ENCODE assay signal across 20 cellular contexts in the genomic region with DNA sequence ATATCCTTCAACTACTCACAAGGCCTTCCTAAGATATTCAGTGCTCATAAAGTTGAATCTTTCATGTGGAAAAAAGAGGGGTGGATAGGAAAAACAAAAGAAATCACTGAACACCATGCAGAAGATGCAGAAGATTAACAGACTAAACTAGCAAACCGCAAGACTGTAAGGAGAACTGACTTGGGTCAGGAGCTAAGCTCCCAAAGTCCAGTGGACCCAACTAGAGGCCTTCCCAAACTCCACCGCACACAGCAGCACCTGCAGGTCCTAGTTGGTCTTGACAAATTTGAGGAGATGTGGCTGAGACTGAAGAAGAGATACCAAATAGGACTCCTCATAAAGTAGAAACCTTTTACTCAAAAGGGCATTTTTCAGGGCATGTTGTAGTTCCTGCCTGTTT. TPM values are rescaled to one million over a fixed set of nuclear protein-coding genes. Genes with fewer than 3 reads are reported as not detected.
DNase-seq lines count a peak whose midpoint lies in the region; ATAC-seq and TF ChIP-seq lines count a peak whose summit lies in the region.
"Had no signal": no experiment of that assay in that cellular context is flagged by ENCODE, and none has a peak within 500 bp of the region (broad histone marks: within the 10 kb centered on the region; RNA-seq: fewer than 3 reads in every experiment).

No MANE protein-coding gene starts in this region.

- peaks cover 42% of the 10 kb centered on the region for H4K20me1 ChIP-seq in Loucy (ENCODE audit: insufficient read depth, low read length, poor library complexity, severe bottlenecking)
- H4K20me1 ChIP-seq in osteoblast (ENCODE audit: insufficient read depth, low read length): peaks cover 29% of the 10 kb centered on the region

- peak overlapping the region in 1 of 2 donors; percentile 33 for H3K4me3 Mint-ChIP-seq in activated T-cell treated with anti-CD3 and anti-CD28 coated beads, Interleukin-2, amount 50 U/mL, for 72 hours
- H3K4me3 Mint-ChIP-seq in activated naive CD8-positive, alpha-beta T cell treated with anti-CD3 and anti-CD28 coated beads for 36 hours: no peak overlapping the region
- H3K4me3 Mint-ChIP-seq in stimulated activated effector memory CD8-positive, alpha-beta T cell treated with anti-CD3 and anti-CD28 coated beads, Interleukin-12 subunit alpha, Interleukin-12 subunit beta, amount 100 ng/mL, for 72 hours: no peak overlapping the region
- H3K4me3 Mint-ChIP-seq: activated naive CD4-positive, alpha-beta T cell treated with anti-CD3 and anti-CD28 coated beads, Interleukin-2, amount 10 ng/mL, durations not matched to agents 7 days and 5 days had no signal

- DNase-seq in activated T-cell treated with anti-CD3 and anti-CD28 coated beads, Interleukin-2, amount 50 U/mL, for 72 hours: no peak
- no peak for DNase-seq in activated T-cell treated with anti-CD3 and anti-CD28 coated beads, Interleukin-2, amount 50 U/mL, for 1 hour
- DNase-seq in activated naive CD8-positive, alpha-beta T cell treated with anti-CD3 and anti-CD28 coated beads for 36 hours: no peak
- no peak for DNase-seq in stimulated activated effector memory CD8-positive, alpha-beta T cell treated with anti-CD3 and anti-CD28 coated beads, Interleukin-12 subunit alpha, Interleukin-12 subunit beta, amount 100 ng/mL, for 72 hours (ENCODE audit: low spot score in 2 of 2)
- DNase-seq in osteoblast (ENCODE audit: insufficient read length, low spot score, missing footprints): no peak
- DNase-seq: activated naive CD4-positive, alpha-beta T cell treated with anti-CD3 and anti-CD28 coated beads, Interleukin-2, amount 10 ng/mL, durations not matched to agents 7 days and 5 days; central memory CD4-positive, alpha-beta T cell; MM.1S; NCI-H146; NCI-H2171; NCI-H748 treated with DMSO at 0.1 percent for 48 hours; SHP77; stimulated activated CD4-positive, alpha-beta T cell treated with anti-CD3 and anti-CD28 coated beads, Interleukin-2, amount 100 ng/mL, for 48 hours; stimulated activated naive CD8-positive, alpha-beta T cell treated with anti-CD3 and anti-CD28 coated beads, Interleukin-15, Interleukin-2, amounts not matched to agents 100 U/mL and 50 U/mL, for 24 hours; transverse colon had no signal

- no peak for TF ChIP-seq CTCF in Loucy (conservative IDR thresholded peaks at IDR 0.05; ENCODE audit: low read length)
- no peak for TF ChIP-seq CTCF in osteoblast (IDR thresholded peaks at IDR 0.05; ENCODE audit: extremely low read depth, low read depth, low read length)

- H2AFZ ChIP-seq in Loucy (ENCODE audit: low read length): no peak overlapping the region
- no peak overlapping the region for H2AFZ ChIP-seq in osteoblast (ENCODE audit: low read length)

- peaks cover 83% of the 10 kb centered on the region for H3K79me2 ChIP-seq in Loucy (ENCODE audit: insufficient read depth, low read length)
- peaks cover 69% of the 10 kb centered on the region for H3K79me2 ChIP-seq in osteoblast (ENCODE audit: insufficient read depth, low read length)

- no peaks in the 10 kb centered on the region for H3K9me3 ChIP-seq in Loucy (ENCODE audit: insufficient read depth, low read depth, low read length)
- H3K9me3 ChIP-seq in osteoblast (ENCODE audit: low read depth, low read length): no peaks in the 10 kb centered on the region
- H3K9me3 ChIP-seq: ascending aorta, transverse colon had no signal

- H3K9me3 Mint-ChIP-seq in activated T-cell treated with anti-CD3 and anti-CD28 coated beads, Interleukin-2, amount 50 U/mL, for 72 hours: no peaks in the 10 kb centered on the region
- no peaks in the 10 kb centered on the region for H3K9me3 Mint-ChIP-seq in activated naive CD8-positive, alpha-beta T cell treated with anti-CD3 and anti-CD28 coated beads for 36 hours
- no peaks in the 10 kb centered on the region for H3K9me3 Mint-ChIP-seq in stimulated activated effector memory CD8-positive, alpha-beta T cell treated with anti-CD3 and anti-CD28 coated beads, Interleukin-12 subunit alpha, Interleukin-12 subunit beta, amount 100 ng/mL, for 72 hours
- H3K9me3 Mint-ChIP-seq: activated naive CD4-positive, alpha-beta T cell treated with anti-CD3 and anti-CD28 coated beads, Interleukin-2, amount 10 ng/mL, durations not matched to agents 7 days and 5 days had no signal

- peak overlapping the region; percentile 36 for H3K27ac Mint-ChIP-seq in activated T-cell treated with anti-CD3 and anti-CD28 coated beads, Interleukin-2, amount 50 U/mL, for 72 hours
- H3K27ac Mint-ChIP-seq in activated naive CD8-positive, alpha-beta T cell treated with anti-CD3 and anti-CD28 coated beads for 36 hours: peak overlapping the region; percentile 69
- H3K27ac Mint-ChIP-seq in stimulated activated effector memory CD8-positive, alpha-beta T cell treated with anti-CD3 and anti-CD28 coated beads, Interleukin-12 subunit alpha, Interleukin-12 subunit beta, amount 100 ng/mL, for 72 hours: peak overlapping the region; percentile 60
- H3K27ac Mint-ChIP-seq: activated naive CD4-positive, alpha-beta T cell treated with anti-CD3 and anti-CD28 coated beads, Interleukin-2, amount 10 ng/mL, durations not matched to agents 7 days and 5 days had no signal

- H3K4me1 ChIP-seq in Loucy (ENCODE audit: insufficient read depth, low read length, poor library complexity, severe bottlenecking): peaks cover 37% of the 10 kb centered on the region
- peaks cover 27% of the 10 kb centered on the region for H3K4me1 ChIP-seq in osteoblast (ENCODE audit: insufficient read depth, low read length)

- peak overlapping the region; percentile 13 for H3K9ac ChIP-seq in Loucy (ENCODE audit: low read depth, low read length, poor library complexity, severe bottlenecking)

- no peaks in the 10 kb centered on the region for H3K27me3 ChIP-seq in Loucy (ENCODE audit: insufficient read depth, low read length, poor library complexity, severe bottlenecking)
- H3K27me3 ChIP-seq in osteoblast (ENCODE audit: insufficient read depth, low read length): no peaks in the 10 kb centered on the region
- H3K27me3 ChIP-seq: ascending aorta, transverse colon had no signal

- H3K36me3 Mint-ChIP-seq in activated T-cell treated with anti-CD3 and anti-CD28 coated beads, Interleukin-2, amount 50 U/mL, for 72 hours (ENCODE audit: insufficient read depth in 2 of 2): peaks cover 2 to 4% of the 10 kb centered on the region in 2 donors
- peaks cover 18% of the 10 kb centered on the region for H3K36me3 Mint-ChIP-seq in activated naive CD8-positive, alpha-beta T cell treated with anti-CD3 and anti-CD28 coated beads for 36 hours
- H3K36me3 Mint-ChIP-seq in stimulated activated effector memory CD8-positive, alpha-beta T cell treated with anti-CD3 and anti-CD28 coated beads, Interleukin-12 subunit alpha, Interleukin-12 subunit beta, amount 100 ng/mL, for 72 hours: peaks cover 57% of the 10 kb centered on the region

- peak overlapping the region; percentile 22 for H3K4me3 ChIP-seq in Loucy (ENCODE audit: low read length, poor library complexity, severe bottlenecking)
- H3K4me3 ChIP-seq in osteoblast (ENCODE audit: insufficient read depth, low read length): no peak overlapping the region
- H3K4me3 ChIP-seq: ascending aorta, smooth muscle cell, transverse colon had no signal

- no peak for ATAC-seq in activated T-cell treated with anti-CD3 and anti-CD28 coated beads, Interleukin-2, amount 50 U/mL, for 72 hours (replicated peaks in 1 of 2)
- ATAC-seq in stimulated activated effector memory CD8-positive, alpha-beta T cell treated with anti-CD3 and anti-CD28 coated beads, Interleukin-12 subunit alpha, Interleukin-12 subunit beta, amount 100 ng/mL, for 72 hours: no peak
- no peak for ATAC-seq in HG02884 (IDR thresholded peaks at IDR 0.05; ENCODE audit: unreplicated experiment)
- ATAC-seq in GM19463 (IDR thresholded peaks at IDR 0.05; ENCODE audit: unreplicated experiment): no peak
- ATAC-seq: stimulated activated naive CD8-positive, alpha-beta T cell treated with anti-CD3 and anti-CD28 coated beads, Interleukin-15, Interleukin-2, amounts not matched to agents 100 U/mL and 50 U/mL, for 24 hours had no signal

- no peaks in the 10 kb centered on the region for H3K27me3 Mint-ChIP-seq in activated T-cell treated with anti-CD3 and anti-CD28 coated beads, Interleukin-2, amount 50 U/mL, for 72 hours (ENCODE audit: low read depth)
- no peaks in the 10 kb centered on the region for H3K27me3 Mint-ChIP-seq in activated naive CD8-positive, alpha-beta T cell treated with anti-CD3 and anti-CD28 coated beads for 36 hours
- H3K27me3 Mint-ChIP-seq: activated naive CD4-positive, alpha-beta T cell treated with anti-CD3 and anti-CD28 coated beads, Interleukin-2, amount 10 ng/mL, durations not matched to agents 7 days and 5 days had no signal

- peaks cover 6% of the 10 kb centered on the region for H3F3A ChIP-seq in Loucy (ENCODE audit: low read depth)

- H3K4me2 ChIP-seq in Loucy (ENCODE audit: low read depth, low read length, poor library complexity, severe bottlenecking) (peak overlapping the region; percentile 74), osteoblast (ENCODE audit: insufficient read depth, low read length) (no peak overlapping the region)
- H3K4me2 ChIP-seq: smooth muscle cell had no signal

- H3K9me2 ChIP-seq in Loucy (replicated peaks; ENCODE audit: low read depth, low read length): no peaks in the 10 kb centered on the region

- H3K4me1 Mint-ChIP-seq in activated T-cell treated with anti-CD3 and anti-CD28 coated beads, Interleukin-2, amount 50 U/mL, for 72 hours (ENCODE audit: low read depth): peaks cover 75% of the 10 kb centered on the region
- H3K4me1 Mint-ChIP-seq in activated naive CD8-positive, alpha-beta T cell treated with anti-CD3 and anti-CD28 coated beads for 36 hours: peaks cover 57% of the 10 kb centered on the region
- H3K4me1 Mint-ChIP-seq in stimulated activated effector memory CD8-positive, alpha-beta T cell treated with anti-CD3 and anti-CD28 coated beads, Interleukin-12 subunit alpha, Interleukin-12 subunit beta, amount 100 ng/mL, for 72 hours: peaks cover 70% of the 10 kb centered on the region

- no peaks in the 10 kb centered on the region; the same call in 1 of the 2 replicates for H3K36me3 ChIP-seq in Loucy (ENCODE audit: insufficient read depth, low read length)
- peaks cover 9% of the 10 kb centered on the region for H3K36me3 ChIP-seq in osteoblast (ENCODE audit: insufficient read depth, low read length)

- H3K27ac ChIP-seq in osteoblast (ENCODE audit: low read depth, low read length): no peak overlapping the region
- H3K27ac ChIP-seq: ascending aorta, transverse colon had no signal

RNA-seq across cellular contexts. Expression of a gene that starts 3.3 kb away (rescaled TPM):
- total RNA-seq in activated T-cell treated with anti-CD3 and anti-CD28 coated beads, Interleukin-2, amount 50 U/mL, for 72 hours: 10 to 100 TPM; 21.9 to 23.6 TPM
- 10 to 100 TPM; 13.8 to 15.5 TPM for total RNA-seq in activated naive CD8-positive, alpha-beta T cell treated with anti-CD3 and anti-CD28 coated beads for 36 hours
- total RNA-seq in osteoblast: 28.0 and 29.3 TPM in 2 replicates

RNA-seq across cellular contexts. Expression of a gene that starts 46.9 kb away (rescaled TPM):
- 10 to 100 TPM; 12.5 to 14.8 TPM for total RNA-seq in activated T-cell treated with anti-CD3 and anti-CD28 coated beads, Interleukin-2, amount 50 U/mL, for 72 hours
- total RNA-seq in activated naive CD8-positive, alpha-beta T cell treated with anti-CD3 and anti-CD28 coated beads for 36 hours: 10 to 100 TPM in 1 of 2 experiments, 1 to 10 TPM in 1; 9.3 to 11.2 TPM
- 19.9 and 20.3 TPM in 2 replicates for total RNA-seq in osteoblast
